Comparison of ENCODE assay signal across 2 cellular contexts in genomic region chr5:170162631-170163321, GRCh38.
TF ChIP-seq lines count a peak whose summit lies in the region.

No MANE protein-coding gene starts in this region.

TF ChIP-seq in GM23338, 12 proteins besides CTCF, POLR2A, EP300 and RAD21 (continued from another document):
- TF ChIP-seq, protein P1, sequence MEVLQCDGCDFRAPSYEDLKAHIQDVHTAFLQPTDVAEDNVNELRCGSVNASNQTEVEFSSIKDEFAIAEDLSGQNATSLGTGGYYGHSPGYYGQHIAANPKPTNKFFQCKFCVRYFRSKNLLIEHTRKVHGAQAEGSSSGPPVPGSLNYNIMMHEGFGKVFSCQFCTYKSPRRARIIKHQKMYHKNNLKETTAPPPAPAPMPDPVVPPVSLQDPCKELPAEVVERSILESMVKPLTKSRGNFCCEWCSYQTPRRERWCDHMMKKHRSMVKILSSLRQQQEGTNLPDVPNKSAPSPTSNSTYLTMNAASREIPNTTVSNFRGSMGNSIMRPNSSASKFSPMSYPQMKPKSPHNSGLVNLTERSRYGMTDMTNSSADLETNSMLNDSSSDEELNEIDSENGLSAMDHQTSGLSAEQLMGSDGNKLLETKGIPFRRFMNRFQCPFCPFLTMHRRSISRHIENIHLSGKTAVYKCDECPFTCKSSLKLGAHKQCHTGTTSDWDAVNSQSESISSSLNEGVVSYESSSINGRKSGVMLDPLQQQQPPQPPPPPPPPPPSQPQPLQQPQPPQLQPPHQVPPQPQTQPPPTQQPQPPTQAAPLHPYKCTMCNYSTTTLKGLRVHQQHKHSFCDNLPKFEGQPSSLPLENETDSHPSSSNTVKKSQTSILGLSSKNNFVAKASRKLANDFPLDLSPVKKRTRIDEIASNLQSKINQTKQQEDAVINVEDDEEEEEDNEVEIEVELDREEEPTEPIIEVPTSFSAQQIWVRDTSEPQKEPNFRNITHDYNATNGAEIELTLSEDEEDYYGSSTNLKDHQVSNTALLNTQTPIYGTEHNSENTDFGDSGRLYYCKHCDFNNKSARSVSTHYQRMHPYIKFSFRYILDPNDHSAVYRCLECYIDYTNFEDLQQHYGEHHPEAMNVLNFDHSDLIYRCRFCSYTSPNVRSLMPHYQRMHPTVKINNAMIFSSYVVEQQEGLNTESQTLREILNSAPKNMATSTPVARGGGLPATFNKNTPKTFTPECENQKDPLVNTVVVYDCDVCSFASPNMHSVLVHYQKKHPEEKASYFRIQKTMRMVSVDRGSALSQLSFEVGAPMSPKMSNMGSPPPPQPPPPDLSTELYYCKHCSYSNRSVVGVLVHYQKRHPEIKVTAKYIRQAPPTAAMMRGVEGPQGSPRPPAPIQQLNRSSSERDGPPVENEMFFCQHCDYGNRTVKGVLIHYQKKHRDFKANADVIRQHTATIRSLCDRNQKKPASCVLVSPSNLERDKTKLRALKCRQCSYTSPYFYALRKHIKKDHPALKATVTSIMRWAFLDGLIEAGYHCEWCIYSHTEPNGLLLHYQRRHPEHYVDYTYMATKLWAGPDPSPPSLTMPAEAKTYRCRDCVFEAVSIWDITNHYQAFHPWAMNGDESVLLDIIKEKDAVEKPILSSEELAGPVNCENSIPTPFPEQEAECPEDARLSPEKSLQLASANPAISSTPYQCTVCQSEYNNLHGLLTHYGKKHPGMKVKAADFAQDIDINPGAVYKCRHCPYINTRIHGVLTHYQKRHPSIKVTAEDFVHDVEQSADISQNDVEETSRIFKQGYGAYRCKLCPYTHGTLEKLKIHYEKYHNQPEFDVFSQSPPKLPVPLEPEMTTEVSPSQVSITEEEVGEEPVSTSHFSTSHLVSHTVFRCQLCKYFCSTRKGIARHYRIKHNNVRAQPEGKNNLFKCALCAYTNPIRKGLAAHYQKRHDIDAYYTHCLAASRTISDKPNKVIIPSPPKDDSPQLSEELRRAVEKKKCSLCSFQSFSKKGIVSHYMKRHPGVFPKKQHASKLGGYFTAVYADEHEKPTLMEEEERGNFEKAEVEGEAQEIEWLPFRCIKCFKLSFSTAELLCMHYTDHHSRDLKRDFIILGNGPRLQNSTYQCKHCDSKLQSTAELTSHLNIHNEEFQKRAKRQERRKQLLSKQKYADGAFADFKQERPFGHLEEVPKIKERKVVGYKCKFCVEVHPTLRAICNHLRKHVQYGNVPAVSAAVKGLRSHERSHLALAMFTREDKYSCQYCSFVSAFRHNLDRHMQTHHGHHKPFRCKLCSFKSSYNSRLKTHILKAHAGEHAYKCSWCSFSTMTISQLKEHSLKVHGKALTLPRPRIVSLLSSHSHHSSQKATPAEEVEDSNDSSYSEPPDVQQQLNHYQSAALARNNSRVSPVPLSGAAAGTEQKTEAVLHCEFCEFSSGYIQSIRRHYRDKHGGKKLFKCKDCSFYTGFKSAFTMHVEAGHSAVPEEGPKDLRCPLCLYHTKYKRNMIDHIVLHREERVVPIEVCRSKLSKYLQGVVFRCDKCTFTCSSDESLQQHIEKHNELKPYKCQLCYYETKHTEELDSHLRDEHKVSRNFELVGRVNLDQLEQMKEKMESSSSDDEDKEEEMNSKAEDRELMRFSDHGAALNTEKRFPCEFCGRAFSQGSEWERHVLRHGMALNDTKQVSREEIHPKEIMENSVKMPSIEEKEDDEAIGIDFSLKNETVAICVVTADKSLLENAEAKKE (CRISPR knock-in tag; IDR thresholded peaks at IDR 0.05): no peak
- TF ChIP-seq POLR2AphosphoS5 (IDR thresholded peaks at IDR 0.05; ENCODE audit: low read depth) (no peak), REST (IDR thresholded peaks at IDR 0.05; ENCODE audit: unreplicated experiment) (no peak), ZNF114 (CRISPR knock-in tag; IDR thresholded peaks at IDR 0.05) (no peak), NANOG (IDR thresholded peaks at IDR 0.05; ENCODE audit: borderline replicate concordance) (no peak), JUNB (IDR thresholded peaks at IDR 0.05; ENCODE audit: unreplicated experiment) (no peak), STAT1 (IDR thresholded peaks at IDR 0.05; ENCODE audit: unreplicated experiment) (no peak)

TF ChIP-seq in WTC11, 78 proteins besides CTCF, POLR2A, EP300 and RAD21 (continued from another document):
- TF ChIP-seq, protein P2, sequence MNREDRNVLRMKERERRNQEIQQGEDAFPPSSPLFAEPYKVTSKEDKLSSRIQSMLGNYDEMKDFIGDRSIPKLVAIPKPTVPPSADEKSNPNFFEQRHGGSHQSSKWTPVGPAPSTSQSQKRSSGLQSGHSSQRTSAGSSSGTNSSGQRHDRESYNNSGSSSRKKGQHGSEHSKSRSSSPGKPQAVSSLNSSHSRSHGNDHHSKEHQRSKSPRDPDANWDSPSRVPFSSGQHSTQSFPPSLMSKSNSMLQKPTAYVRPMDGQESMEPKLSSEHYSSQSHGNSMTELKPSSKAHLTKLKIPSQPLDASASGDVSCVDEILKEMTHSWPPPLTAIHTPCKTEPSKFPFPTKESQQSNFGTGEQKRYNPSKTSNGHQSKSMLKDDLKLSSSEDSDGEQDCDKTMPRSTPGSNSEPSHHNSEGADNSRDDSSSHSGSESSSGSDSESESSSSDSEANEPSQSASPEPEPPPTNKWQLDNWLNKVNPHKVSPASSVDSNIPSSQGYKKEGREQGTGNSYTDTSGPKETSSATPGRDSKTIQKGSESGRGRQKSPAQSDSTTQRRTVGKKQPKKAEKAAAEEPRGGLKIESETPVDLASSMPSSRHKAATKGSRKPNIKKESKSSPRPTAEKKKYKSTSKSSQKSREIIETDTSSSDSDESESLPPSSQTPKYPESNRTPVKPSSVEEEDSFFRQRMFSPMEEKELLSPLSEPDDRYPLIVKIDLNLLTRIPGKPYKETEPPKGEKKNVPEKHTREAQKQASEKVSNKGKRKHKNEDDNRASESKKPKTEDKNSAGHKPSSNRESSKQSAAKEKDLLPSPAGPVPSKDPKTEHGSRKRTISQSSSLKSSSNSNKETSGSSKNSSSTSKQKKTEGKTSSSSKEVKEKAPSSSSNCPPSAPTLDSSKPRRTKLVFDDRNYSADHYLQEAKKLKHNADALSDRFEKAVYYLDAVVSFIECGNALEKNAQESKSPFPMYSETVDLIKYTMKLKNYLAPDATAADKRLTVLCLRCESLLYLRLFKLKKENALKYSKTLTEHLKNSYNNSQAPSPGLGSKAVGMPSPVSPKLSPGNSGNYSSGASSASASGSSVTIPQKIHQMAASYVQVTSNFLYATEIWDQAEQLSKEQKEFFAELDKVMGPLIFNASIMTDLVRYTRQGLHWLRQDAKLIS (CRISPR knock-in tag; IDR thresholded peaks at IDR 0.05; ENCODE audit: borderline replicate concordance): no peak
- no peak for TF ChIP-seq CREB1 (CRISPR knock-in tag; IDR thresholded peaks at IDR 0.05)
- no peak for TF ChIP-seq ZNF317 (CRISPR knock-in tag; IDR thresholded peaks at IDR 0.05; ENCODE audit: borderline replicate concordance, low read depth)
- TF ChIP-seq ZSCAN18 (CRISPR knock-in tag; IDR thresholded peaks at IDR 0.05): no peak
- TF ChIP-seq, protein P3, sequence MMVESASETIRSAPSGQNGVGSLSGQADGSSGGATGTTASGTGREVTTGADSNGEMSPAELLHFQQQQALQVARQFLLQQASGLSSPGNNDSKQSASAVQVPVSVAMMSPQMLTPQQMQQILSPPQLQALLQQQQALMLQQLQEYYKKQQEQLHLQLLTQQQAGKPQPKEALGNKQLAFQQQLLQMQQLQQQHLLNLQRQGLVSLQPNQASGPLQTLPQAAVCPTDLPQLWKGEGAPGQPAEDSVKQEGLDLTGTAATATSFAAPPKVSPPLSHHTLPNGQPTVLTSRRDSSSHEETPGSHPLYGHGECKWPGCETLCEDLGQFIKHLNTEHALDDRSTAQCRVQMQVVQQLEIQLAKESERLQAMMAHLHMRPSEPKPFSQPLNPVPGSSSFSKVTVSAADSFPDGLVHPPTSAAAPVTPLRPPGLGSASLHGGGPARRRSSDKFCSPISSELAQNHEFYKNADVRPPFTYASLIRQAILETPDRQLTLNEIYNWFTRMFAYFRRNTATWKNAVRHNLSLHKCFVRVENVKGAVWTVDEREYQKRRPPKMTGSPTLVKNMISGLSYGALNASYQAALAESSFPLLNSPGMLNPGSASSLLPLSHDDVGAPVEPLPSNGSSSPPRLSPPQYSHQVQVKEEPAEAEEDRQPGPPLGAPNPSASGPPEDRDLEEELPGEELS (CRISPR knock-in tag; IDR thresholded peaks at IDR 0.05): no peak
- no peak for TF ChIP-seq OVOL2 (CRISPR knock-in tag; IDR thresholded peaks at IDR 0.05; ENCODE audit: borderline replicate concordance)
- TF ChIP-seq HMGXB4 (CRISPR knock-in tag; IDR thresholded peaks at IDR 0.05): no peak
